In the genomic region with DNA sequence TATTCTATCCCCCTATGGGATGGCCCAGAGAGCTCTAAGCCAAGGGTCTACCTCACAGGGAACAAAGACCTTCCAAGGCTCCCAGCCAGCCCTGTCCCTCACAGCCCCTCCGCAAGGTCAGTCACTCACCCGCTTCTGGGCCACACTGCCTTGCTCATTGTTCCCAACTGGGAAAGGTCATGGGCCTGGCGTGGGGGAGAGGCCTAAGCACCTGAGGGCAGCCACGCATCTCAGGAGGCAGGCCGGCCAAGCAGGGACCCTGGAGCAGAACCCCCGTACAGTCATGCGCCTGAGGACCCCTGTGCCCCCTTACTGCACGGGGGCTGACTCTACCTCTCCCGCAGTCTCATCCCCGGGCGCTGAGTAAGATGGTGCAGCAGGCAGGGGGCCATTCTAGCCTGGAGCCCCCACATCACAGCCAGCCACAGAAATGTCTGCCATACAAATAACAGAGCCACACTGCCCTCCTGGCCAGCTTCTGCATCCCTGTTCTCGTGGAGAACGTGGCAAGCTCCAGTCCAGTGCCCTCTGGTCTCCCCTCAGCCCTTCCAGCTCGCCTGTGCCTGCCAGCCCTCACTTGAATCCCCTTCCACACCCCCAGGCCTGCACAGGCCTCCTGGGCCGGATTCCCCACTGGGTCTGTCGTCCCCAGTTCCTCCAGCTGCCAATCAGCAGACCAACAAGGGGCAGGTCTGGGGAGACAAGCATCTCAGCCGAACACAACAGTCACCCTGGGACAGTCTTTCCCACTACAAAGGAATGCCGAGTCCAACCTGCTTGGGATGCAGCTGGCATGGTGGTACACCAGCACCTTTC, we compare ENCODE assay signal across 29 cellular contexts. TPM values are rescaled to one million over a fixed set of nuclear protein-coding genes. Genes with fewer than 3 reads are reported as not detected.
DNase-seq lines count a peak whose midpoint lies in the region; ATAC-seq and TF ChIP-seq lines count a peak whose summit lies in the region.
"Had no signal": no experiment of that assay in that cellular context is flagged by ENCODE, and none has a peak within 500 bp of the region (broad histone marks: within the 10 kb centered on the region; RNA-seq: fewer than 3 reads in every experiment).

No MANE protein-coding gene starts in this region.

- H3K4me3 Mint-ChIP-seq in Caco-2 (ENCODE audit: unreplicated experiment) (no peak overlapping the region), HFFc6 (no peak overlapping the region)
- no peak overlapping the region for H3K4me3 Mint-ChIP-seq in activated CD8-positive, alpha-beta memory T cell treated with anti-CD3 and anti-CD28 coated beads, Interleukin-2, amount 10 ng/mL, durations not matched to agents 7 days and 5 days
- H3K4me3 Mint-ChIP-seq: activated CD4-positive, alpha-beta memory T cell treated with anti-CD3 and anti-CD28 coated beads for 36 hours; activated naive CD4-positive, alpha-beta T cell treated with anti-CD3 and anti-CD28 coated beads, Interleukin-2, amount 50 U/mL, for 24 hours; CD14-positive monocyte; immature natural killer cell had no signal

- no peaks in the 10 kb centered on the region for H3K9me3 Mint-ChIP-seq in Caco-2 (ENCODE audit: unreplicated experiment)
- H3K9me3 Mint-ChIP-seq in HFFc6, result no peaks in the 10 kb centered on the region
- H3K9me3 Mint-ChIP-seq in activated CD8-positive, alpha-beta memory T cell treated with anti-CD3 and anti-CD28 coated beads, Interleukin-2, amount 10 ng/mL, durations not matched to agents 7 days and 5 days (ENCODE audit: low read depth), result no peaks in the 10 kb centered on the region
- H3K9me3 Mint-ChIP-seq: activated CD4-positive, alpha-beta memory T cell treated with anti-CD3 and anti-CD28 coated beads for 36 hours; activated naive CD4-positive, alpha-beta T cell treated with anti-CD3 and anti-CD28 coated beads, Interleukin-2, amount 50 U/mL, for 24 hours; CD14-positive monocyte; immature natural killer cell had no signal

- CTCF ChIA-PET in Caco-2 (lab: Charles Lee), result no interaction called here
- CTCF ChIA-PET in activated CD8-positive, alpha-beta memory T cell treated with anti-CD3 and anti-CD28 coated beads, Interleukin-2, amount 10 ng/mL, durations not matched to agents 7 days and 5 days (lab: Charles Lee), result no interaction called here

- H3K36me3 ChIP-seq in Caco-2 (ENCODE audit: control insufficient read depth, insufficient read depth, low read length) (no peaks in the 10 kb centered on the region; the same call in 1 of the 2 replicates), esophagus muscularis mucosa (no peaks in the 10 kb centered on the region), sigmoid colon (no peaks in the 10 kb centered on the region), thyroid gland (no peaks in the 10 kb centered on the region)
- H3K36me3 ChIP-seq: breast epithelium, colonic mucosa, upper lobe of left lung had no signal

- no peaks in the 10 kb centered on the region for H3K27me3 ChIP-seq in Caco-2 (replicated peaks; ENCODE audit: control insufficient read depth, insufficient read depth, low read length)
- no peaks in the 10 kb centered on the region for H3K27me3 ChIP-seq in esophagus muscularis mucosa
- no peaks in the 10 kb centered on the region for H3K27me3 ChIP-seq in sigmoid colon
- H3K27me3 ChIP-seq in thyroid gland, result no peaks in the 10 kb centered on the region
- H3K27me3 ChIP-seq: breast epithelium, colonic mucosa, upper lobe of left lung had no signal

- H3K27me3 Mint-ChIP-seq in Caco-2 (ENCODE audit: insufficient read depth, unreplicated experiment) (no peaks in the 10 kb centered on the region), HFFc6 (ENCODE audit: insufficient read depth) (no peaks in the 10 kb centered on the region; the same call in 1 of the 2 replicates)
- H3K27me3 Mint-ChIP-seq in activated CD8-positive, alpha-beta memory T cell treated with anti-CD3 and anti-CD28 coated beads, Interleukin-2, amount 10 ng/mL, durations not matched to agents 7 days and 5 days, result no peaks in the 10 kb centered on the region
- H3K27me3 Mint-ChIP-seq: activated CD4-positive, alpha-beta memory T cell treated with anti-CD3 and anti-CD28 coated beads for 36 hours; activated naive CD4-positive, alpha-beta T cell treated with anti-CD3 and anti-CD28 coated beads, Interleukin-2, amount 50 U/mL, for 24 hours had no signal

- peaks cover 17% of the 10 kb centered on the region for H3K4me1 Mint-ChIP-seq in Caco-2 (ENCODE audit: low read depth, unreplicated experiment)
- peaks cover 72% of the 10 kb centered on the region for H3K4me1 Mint-ChIP-seq in HFFc6 (ENCODE audit: low read depth)
- H3K4me1 Mint-ChIP-seq in activated CD8-positive, alpha-beta memory T cell treated with anti-CD3 and anti-CD28 coated beads, Interleukin-2, amount 10 ng/mL, durations not matched to agents 7 days and 5 days, result peaks cover 7% of the 10 kb centered on the region
- H3K4me1 Mint-ChIP-seq: CD14-positive monocyte, immature natural killer cell had no signal

- BruUV-seq in Caco-2 (replicated peaks; lab: Mats Ljungman, UMichigan), result no TSS peak

- H3K4me1 ChIP-seq in Caco-2 (no peaks in the 10 kb centered on the region), esophagus muscularis mucosa (peaks cover 57 to 72% (median 68%) of the 10 kb centered on the region in 4 donors), sigmoid colon (peaks cover 0 to 72% (median 67%) of the 10 kb centered on the region in 4 donors), thyroid gland (peaks cover 0 to 13% of the 10 kb centered on the region in 2 donors)
- H3K4me1 ChIP-seq: colonic mucosa had no signal

- intact Hi-C loops in Caco-2 (cut with micrococcal nuclease; ENCODE audit: unreplicated experiment), result no loop called here
- intact Hi-C loops in esophagus muscularis mucosa (cut with DNase I), result no loop called here
- intact Hi-C loops in sigmoid colon (cut with DNase I), result no loop called here
- intact Hi-C loops in thyroid gland (cut with DNase I), result no loop called here

- TF ChIP-seq CTCF in Caco-2 (IDR thresholded peaks at IDR 0.05; ENCODE audit: insufficient read depth in 1 of 2, low read depth in 1 of 2, low read length in 1 of 2, severe bottlenecking in 1 of 2, unreplicated experiment in 1 of 2) (no peak), HFFc6 (IDR thresholded peaks at IDR 0.05) (no peak), esophagus muscularis mucosa (IDR thresholded peaks at IDR 0.05) (no peak), sigmoid colon (IDR thresholded peaks at IDR 0.05) (no peak), thyroid gland (IDR thresholded peaks at IDR 0.05) (no peak)

- no peaks in the 10 kb centered on the region for H3K9me3 ChIP-seq in Caco-2
- no peaks in the 10 kb centered on the region for H3K9me3 ChIP-seq in esophagus muscularis mucosa
- H3K9me3 ChIP-seq in sigmoid colon, result no peaks in the 10 kb centered on the region
- no peaks in the 10 kb centered on the region for H3K9me3 ChIP-seq in thyroid gland
- H3K9me3 ChIP-seq: breast epithelium, colonic mucosa, upper lobe of left lung had no signal

- no peak for ATAC-seq in HG03457 (IDR thresholded peaks at IDR 0.05; ENCODE audit: unreplicated experiment)
- no peak for ATAC-seq in activated CD8-positive, alpha-beta memory T cell treated with anti-CD3 and anti-CD28 coated beads, Interleukin-2, amount 10 ng/mL, durations not matched to agents 7 days and 5 days
- ATAC-seq: activated CD4-positive, CD25-positive, alpha-beta regulatory T cell treated with anti-CD3 and anti-CD28 coated beads, Interleukin-2, amount 50 U/mL, for 24 hours had no signal

- H3K27ac ChIP-seq in esophagus muscularis mucosa (replicated peaks in 1 of 4), result peak overlapping the region; percentile 36 to 66 (median 46)
- peak overlapping the region; percentile 38 to 97 (median 76) for H3K27ac ChIP-seq in sigmoid colon
- no peak overlapping the region for H3K27ac ChIP-seq in thyroid gland
- H3K27ac ChIP-seq: colonic mucosa had no signal

- TF ChIP-seq POLR2A in esophagus muscularis mucosa (IDR thresholded peaks at IDR 0.05; ENCODE audit: low read depth) (no peak), sigmoid colon (IDR thresholded peaks at IDR 0.05) (no peak), thyroid gland (IDR thresholded peaks at IDR 0.05) (no peak)

- peaks cover 6% of the 10 kb centered on the region for H3K36me3 Mint-ChIP-seq in Caco-2 (ENCODE audit: insufficient read depth, unreplicated experiment)
- no peaks in the 10 kb centered on the region for H3K36me3 Mint-ChIP-seq in HFFc6 (ENCODE audit: low read depth)
- no peaks in the 10 kb centered on the region for H3K36me3 Mint-ChIP-seq in activated CD8-positive, alpha-beta memory T cell treated with anti-CD3 and anti-CD28 coated beads, Interleukin-2, amount 10 ng/mL, durations not matched to agents 7 days and 5 days
- H3K36me3 Mint-ChIP-seq: activated CD4-positive, alpha-beta memory T cell treated with anti-CD3 and anti-CD28 coated beads for 36 hours; activated naive CD4-positive, alpha-beta T cell treated with anti-CD3 and anti-CD28 coated beads, Interleukin-2, amount 50 U/mL, for 24 hours; CD14-positive monocyte; immature natural killer cell had no signal

- DNase-seq in Caco-2 (no peak), HFFc6 (no peak), esophagus muscularis mucosa (ENCODE audit: extremely low spot score) (no peak), sigmoid colon (no peak), thyroid gland (no peak), DMS153 treated with DMSO at 0.1 percent for 48 hours (lab: John Stamatoyannopoulos, UW; ENCODE audit: unreplicated experiment) (no peak)
- no peak for DNase-seq in activated CD8-positive, alpha-beta memory T cell treated with anti-CD3 and anti-CD28 coated beads, Interleukin-2, amount 10 ng/mL, durations not matched to agents 7 days and 5 days
- DNase-seq: activated CD4-positive, alpha-beta memory T cell treated with anti-CD3 and anti-CD28 coated beads for 36 hours; activated CD8-positive, alpha-beta memory T cell treated with anti-CD3 and anti-CD28 coated beads, Interleukin-2, amount 50 U/mL, for 48 hours; anterior cingulate cortex; Calu3; colonic mucosa; DMS79 treated with DMSO at 0.1 percent for 48 hours; effector CD4-positive, alpha-beta T cell; immature natural killer cell; KBM-7; left cardiac atrium; NCI-H1105; NCI-H187 treated with DMSO at 0.1 percent for 48 hours; NCI-H2171 treated with DMSO at 0.1 percent for 48 hours; NCI-H510A; stimulated activated CD4-positive, alpha-beta T cell treated with anti-CD3 and anti-CD28 coated beads, Interleukin-4, amount 100 ng/mL, for 24 hours; T-helper 2 cell had no signal

- peak overlapping the region; percentile 21 for H3K27ac Mint-ChIP-seq in Caco-2 (ENCODE audit: unreplicated experiment)
- peak overlapping the region; percentile 72 for H3K27ac Mint-ChIP-seq in HFFc6
- no peak overlapping the region for H3K27ac Mint-ChIP-seq in activated CD8-positive, alpha-beta memory T cell treated with anti-CD3 and anti-CD28 coated beads, Interleukin-2, amount 10 ng/mL, durations not matched to agents 7 days and 5 days
- H3K27ac Mint-ChIP-seq: activated CD4-positive, alpha-beta memory T cell treated with anti-CD3 and anti-CD28 coated beads for 36 hours; activated naive CD4-positive, alpha-beta T cell treated with anti-CD3 and anti-CD28 coated beads, Interleukin-2, amount 50 U/mL, for 24 hours; CD14-positive monocyte; immature natural killer cell had no signal

- TF ChIP-seq EP300 in esophagus muscularis mucosa (IDR thresholded peaks at IDR 0.05), result no peak
- no peak for TF ChIP-seq EP300 in sigmoid colon (IDR thresholded peaks at IDR 0.05)

- 86% methylated on average over 16 of the region's 18 CpGs for WGBS in esophagus muscularis mucosa
- 92 to 93% methylated on average over 18 of the region's 18 CpGs for WGBS in sigmoid colon, 2 donors
- WGBS in thyroid gland, 2 donors, result 78 to 91% methylated on average over 9 to 11 of the region's 18 CpGs

- POLR2A ChIA-PET in Caco-2 (lab: Charles Lee), result no interaction called here

- no peak overlapping the region for H3K4me3 ChIP-seq in Caco-2 (ENCODE audit: low read depth, low read length)
- no peak overlapping the region for H3K4me3 ChIP-seq in esophagus muscularis mucosa
- H3K4me3 ChIP-seq in sigmoid colon, result no peak overlapping the region
- no peak overlapping the region for H3K4me3 ChIP-seq in thyroid gland (replicated peaks in 1 of 3)
- H3K4me3 ChIP-seq: breast epithelium, colonic mucosa, upper lobe of left lung had no signal

RNA-seq across cellular contexts. Expression of a gene that starts 16.3 kb away (rescaled TPM):
- total RNA-seq in Caco-2 (2022) (69.1 and 76.2 TPM in 2 replicates), esophagus muscularis mucosa (10 to 100 TPM; 17.9 to 48.7 (median 30.8) TPM), sigmoid colon (10 to 100 TPM; 11.4 to 31.9 (median 23.9) TPM), thyroid gland (10 to 100 TPM in 3 of 4 donors, 1 to 10 TPM in 1; 8.6 to 28.3 (median 17.3) TPM)
- total RNA-seq in HFFc6 (2021; fragmentation: NEBNext Ultra II Directional; extraction: Animal tissue kit (Norgen Biotek cat#: 25700)), result 10 to 100 TPM; 31.3 to 41.4 (median 34.3) TPM
- polyA plus RNA-seq in sigmoid colon, result 10 to 100 TPM; 12.6 to 79.0 (median 49.9) TPM
- 1 to 10 TPM; 7.1 to 9.1 TPM for total RNA-seq in activated CD8-positive, alpha-beta memory T cell treated with anti-CD3 and anti-CD28 coated beads, Interleukin-2, amount 10 ng/mL, durations not matched to agents 7 days and 5 days

RNA-seq across cellular contexts. Expression of a gene that starts 57.3 kb away (rescaled TPM):
- total RNA-seq in Caco-2 (2022), result 2.1 and 2.9 TPM in 2 replicates
- total RNA-seq in HFFc6 (2021; fragmentation: NEBNext Ultra II Directional; extraction: Animal tissue kit (Norgen Biotek cat#: 25700)), result 1 to 10 TPM in 5 of 6 experiments, under 1 TPM in 1; 0.99 to 2.8 (median 1.3) TPM
- total RNA-seq in esophagus muscularis mucosa, result 1 to 10 TPM; 4.2 to 9.1 (median 5.9) TPM
- total RNA-seq in sigmoid colon, result 10 to 100 TPM in 1 of 4 donors, 1 to 10 TPM in 3; 3.6 to 10.8 (median 7.0) TPM
- polyA plus RNA-seq in sigmoid colon, result under 1 TPM in 1 of 3 donors, not detected in 2; 0.80 TPM
- 1 to 10 TPM in 3 of 4 donors, under 1 TPM in 1; 0.98 to 2.7 (median 1.1) TPM for total RNA-seq in thyroid gland
- under 1 TPM in 1 of 2 experiments, not detected in 1; 0.09 TPM for total RNA-seq in activated CD8-positive, alpha-beta memory T cell treated with anti-CD3 and anti-CD28 coated beads, Interleukin-2, amount 10 ng/mL, durations not matched to agents 7 days and 5 days
- total RNA-seq: Calu3 had no signal
- polyA plus RNA-seq: CD14-positive monocyte, immature natural killer cell had no signal

Comparison
In these comparisons a context has a peak if more than half of its experiments do, and no peak if none do; other contexts are left out.
1. H3K27ac ChIP-seq: peak in esophagus muscularis mucosa (4 of 4) and sigmoid colon (4 of 4); none in thyroid gland (0 of 3).